In the genomic region with DNA sequence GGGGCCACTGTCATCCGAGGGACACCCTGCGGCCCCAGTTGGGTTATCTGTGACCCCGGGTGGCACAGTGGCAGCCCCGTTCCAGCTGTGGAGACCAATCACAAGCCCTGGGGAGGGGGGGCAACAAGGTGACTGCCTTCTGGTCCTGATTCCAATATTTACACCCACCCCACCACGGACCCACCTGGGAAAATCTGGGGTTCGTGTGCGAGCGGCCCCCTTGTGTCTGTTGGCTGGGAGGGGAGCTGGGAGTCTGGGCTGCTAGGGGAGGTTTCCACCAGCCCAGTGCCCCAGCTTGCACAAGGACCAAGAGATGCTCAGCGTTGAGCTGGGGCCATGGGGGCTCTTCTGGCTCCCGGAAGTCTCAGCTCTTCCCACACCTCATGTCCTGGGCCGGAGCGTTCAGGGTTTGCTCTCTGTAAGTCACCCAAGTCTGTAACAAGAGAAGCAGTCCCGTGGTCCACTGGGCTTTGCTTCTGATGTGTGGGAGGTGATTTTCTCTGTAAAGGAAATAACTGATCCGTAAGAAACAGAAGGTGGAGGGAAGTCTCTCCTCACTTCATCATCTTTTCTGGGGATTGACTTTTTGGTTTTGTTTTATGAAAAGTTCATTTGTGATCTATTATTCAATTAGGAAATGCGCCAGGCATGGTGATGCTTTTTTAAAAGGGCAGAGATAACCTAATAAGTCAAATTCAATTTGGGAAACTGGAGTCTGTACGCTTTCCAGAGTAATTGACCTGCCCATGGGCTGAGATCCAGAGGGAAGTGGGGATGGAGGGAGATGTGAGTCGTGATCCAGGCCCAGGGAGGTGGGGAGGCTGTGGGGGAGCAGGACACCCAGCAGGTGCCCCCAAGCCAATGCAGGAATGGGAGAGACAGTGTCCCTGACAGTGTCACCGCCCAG, we compare ENCODE assay signal across 25 cellular contexts. TPM values are rescaled to one million over a fixed set of nuclear protein-coding genes. Genes with fewer than 3 reads are reported as not detected.
"Had no signal": no experiment of that assay in that cellular context is flagged by ENCODE, and none has a peak within 500 bp of the region (broad histone marks: within the 10 kb centered on the region; RNA-seq: fewer than 3 reads in every experiment).

No MANE protein-coding gene starts in this region.

- H3K4me3 Mint-ChIP-seq: activated CD4-positive, alpha-beta memory T cell treated with anti-CD3 and anti-CD28 coated beads, Interleukin-2, amount 10 ng/mL, durations not matched to agents 7 days and 5 days; activated CD4-positive, alpha-beta T cell treated with anti-CD3 and anti-CD28 coated beads for 36 hours; activated CD8-positive, alpha-beta memory T cell treated with anti-CD3 and anti-CD28 coated beads, Interleukin-2, amount 10 ng/mL, durations not matched to agents 7 days and 5 days; activated naive CD8-positive, alpha-beta T cell treated with anti-CD3 and anti-CD28 coated beads, Interleukin-2, amount 10 ng/mL, durations not matched to agents 7 days and 5 days; activated T-helper 17 cell treated with anti-CD3 and anti-CD28 coated beads, Interleukin-2, amount 50 U/mL, for 72 hours; brain; memory B cell; naive thymus-derived CD4-positive, alpha-beta T cell; T-cell; type B pancreatic cell; WTC11 had no signal

- H3K27me3 Mint-ChIP-seq: activated CD4-positive, alpha-beta memory T cell treated with anti-CD3 and anti-CD28 coated beads, Interleukin-2, amount 10 ng/mL, durations not matched to agents 7 days and 5 days; activated CD8-positive, alpha-beta memory T cell treated with anti-CD3 and anti-CD28 coated beads, Interleukin-2, amount 10 ng/mL, durations not matched to agents 7 days and 5 days had no signal

- H3K27ac ChIP-seq: colonic mucosa, gastrocnemius medialis, heart right ventricle, neutrophil, right atrium auricular region, stomach had no signal

- H3K27ac Mint-ChIP-seq: activated CD4-positive, alpha-beta memory T cell treated with anti-CD3 and anti-CD28 coated beads, Interleukin-2, amount 10 ng/mL, durations not matched to agents 7 days and 5 days; activated CD4-positive, alpha-beta T cell treated with anti-CD3 and anti-CD28 coated beads for 36 hours; activated CD8-positive, alpha-beta memory T cell treated with anti-CD3 and anti-CD28 coated beads, Interleukin-2, amount 10 ng/mL, durations not matched to agents 7 days and 5 days; activated naive CD8-positive, alpha-beta T cell treated with anti-CD3 and anti-CD28 coated beads, Interleukin-2, amount 10 ng/mL, durations not matched to agents 7 days and 5 days; activated T-helper 17 cell treated with anti-CD3 and anti-CD28 coated beads, Interleukin-2, amount 50 U/mL, for 72 hours; memory B cell; naive thymus-derived CD4-positive, alpha-beta T cell; progenitor cell of endocrine pancreas; T-cell; type B pancreatic cell; WTC11 had no signal

- DNase-seq: activated CD4-positive, alpha-beta memory T cell treated with anti-CD3 and anti-CD28 coated beads, Interleukin-2, amount 10 ng/mL, durations not matched to agents 7 days and 5 days; activated CD4-positive, alpha-beta T cell treated with anti-CD3 and anti-CD28 coated beads for 36 hours; activated CD8-positive, alpha-beta memory T cell treated with anti-CD3 and anti-CD28 coated beads, Interleukin-2, amount 10 ng/mL, durations not matched to agents 7 days and 5 days; activated naive CD4-positive, alpha-beta T cell treated with Interleukin-2 at 50 U/mL for 16 hours; activated naive CD8-positive, alpha-beta T cell treated with anti-CD3 and anti-CD28 coated beads, Interleukin-2, amount 10 ng/mL, durations not matched to agents 7 days and 5 days; activated T-cell treated with anti-CD3 and anti-CD28 coated beads, Interleukin-2, amount 50 U/mL, for 1 hour; central memory CD4-positive, alpha-beta T cell; colonic mucosa; gastrocnemius medialis; heart right ventricle; naive thymus-derived CD4-positive, alpha-beta T cell; small intestine; stimulated activated CD4-positive, alpha-beta T cell treated with anti-CD3 and anti-CD28 coated beads, Interleukin-4, amount 100 ng/mL, for 1 hour; stomach; T-cell had no signal

- H3K4me3 ChIP-seq: colonic mucosa, gastrocnemius medialis, heart right ventricle, right atrium auricular region, stomach had no signal

- H3K4me1 ChIP-seq: colonic mucosa had no signal

- H3K9me3 ChIP-seq: colonic mucosa, gastrocnemius medialis, heart right ventricle, neutrophil, right atrium auricular region, stomach had no signal

- H3K4me1 Mint-ChIP-seq: activated CD4-positive, alpha-beta memory T cell treated with anti-CD3 and anti-CD28 coated beads, Interleukin-2, amount 10 ng/mL, durations not matched to agents 7 days and 5 days; activated CD4-positive, alpha-beta T cell treated with anti-CD3 and anti-CD28 coated beads for 36 hours; activated CD8-positive, alpha-beta memory T cell treated with anti-CD3 and anti-CD28 coated beads, Interleukin-2, amount 10 ng/mL, durations not matched to agents 7 days and 5 days; activated T-helper 17 cell treated with anti-CD3 and anti-CD28 coated beads, Interleukin-2, amount 50 U/mL, for 72 hours; memory B cell; naive thymus-derived CD4-positive, alpha-beta T cell; T-cell had no signal

- H3K9me3 Mint-ChIP-seq: activated CD4-positive, alpha-beta memory T cell treated with anti-CD3 and anti-CD28 coated beads, Interleukin-2, amount 10 ng/mL, durations not matched to agents 7 days and 5 days; activated naive CD8-positive, alpha-beta T cell treated with anti-CD3 and anti-CD28 coated beads, Interleukin-2, amount 10 ng/mL, durations not matched to agents 7 days and 5 days; activated T-helper 17 cell treated with anti-CD3 and anti-CD28 coated beads, Interleukin-2, amount 50 U/mL, for 72 hours; T-cell had no signal

- H3K27me3 ChIP-seq: colonic mucosa, right atrium auricular region had no signal

- H3K36me3 Mint-ChIP-seq: activated CD8-positive, alpha-beta memory T cell treated with anti-CD3 and anti-CD28 coated beads, Interleukin-2, amount 10 ng/mL, durations not matched to agents 7 days and 5 days; activated naive CD8-positive, alpha-beta T cell treated with anti-CD3 and anti-CD28 coated beads, Interleukin-2, amount 10 ng/mL, durations not matched to agents 7 days and 5 days; brain; memory B cell; naive thymus-derived CD4-positive, alpha-beta T cell; T-cell; type B pancreatic cell had no signal

- ATAC-seq: activated CD4-positive, alpha-beta T cell treated with anti-CD3 and anti-CD28 coated beads for 36 hours; activated CD8-positive, alpha-beta memory T cell treated with anti-CD3 and anti-CD28 coated beads, Interleukin-2, amount 10 ng/mL, durations not matched to agents 7 days and 5 days; activated T-helper 17 cell treated with anti-CD3 and anti-CD28 coated beads, Interleukin-2, amount 50 U/mL, for 72 hours; gastrocnemius medialis; heart right ventricle; naive thymus-derived CD4-positive, alpha-beta T cell; T-cell; WTC11 had no signal

- H3K36me3 ChIP-seq: colonic mucosa, gastrocnemius medialis, heart right ventricle, neutrophil, right atrium auricular region, stomach had no signal

RNA-seq across cellular contexts. Expression of gene GAL, which starts 22.4 kb away (rescaled TPM):
- total RNA-seq: activated CD4-positive, alpha-beta memory T cell treated with anti-CD3 and anti-CD28 coated beads, Interleukin-2, amount 10 ng/mL, durations not matched to agents 7 days and 5 days; activated CD8-positive, alpha-beta memory T cell treated with anti-CD3 and anti-CD28 coated beads, Interleukin-2, amount 10 ng/mL, durations not matched to agents 7 days and 5 days; activated naive CD8-positive, alpha-beta T cell treated with anti-CD3 and anti-CD28 coated beads, Interleukin-2, amount 10 ng/mL, durations not matched to agents 7 days and 5 days; gastrocnemius medialis; mucosa of gallbladder; naive thymus-derived CD4-positive, alpha-beta T cell; right atrium auricular region had no signal
- polyA plus RNA-seq: liver; naive thymus-derived CD4-positive, alpha-beta T cell had no signal
